Comparison of ENCODE assay signal across 28 cellular contexts in genomic region chr15:61479601-61480000, GRCh38.
A peak's percentile ranks its signal among the peaks of the same experiment; 100 is the strongest.
DNase-seq lines count a peak whose midpoint lies in the region; ATAC-seq, FAIRE-seq and TF ChIP-seq lines count a peak whose summit lies in the region.
"Had no signal": no experiment of that assay in that cellular context is flagged by ENCODE, and none has a peak within 500 bp of the region (broad histone marks: within the 10 kb centered on the region; RNA-seq: fewer than 3 reads in every experiment).

No MANE protein-coding gene starts in this region.

- no peak overlapping the region for H3K4me2 ChIP-seq in PC-3 (ENCODE audit: low read length)
- H3K4me2 ChIP-seq: BLaER1 had no signal

- no peak overlapping the region for H3K27ac Mint-ChIP-seq in type B pancreatic cell
- H3K27ac Mint-ChIP-seq: activated CD8-positive, alpha-beta T cell treated with anti-CD3 and anti-CD28 coated beads, Interleukin-2, amount 10 ng/mL, durations not matched to agents 7 days and 5 days; T-helper 1 cell treated with Interleukin-12 subunit alpha and Interleukin-12 subunit beta and Interleukin-4 antibody, amounts not matched to agents 30 μg/mL and 1 μg/mL, for 36 hours had no signal

- no peaks in the 10 kb centered on the region for H3K79me2 ChIP-seq in PC-3 (ENCODE audit: low read length)

- H3K27me3 Mint-ChIP-seq in type B pancreatic cell, result peaks cover 19% of the 10 kb centered on the region

- H3K27me3 ChIP-seq in PC-3 (ENCODE audit: low read length), result peaks cover 7% of the 10 kb centered on the region; the same call in 1 of the 2 replicates
- no peaks in the 10 kb centered on the region for H3K27me3 ChIP-seq in bronchial epithelial cell (ENCODE audit: control insufficient read depth, insufficient read depth, low read length)
- H3K27me3 ChIP-seq: BLaER1, SJSA1 had no signal

- H4K20me1 ChIP-seq in PC-3 (ENCODE audit: low read length), result no peaks in the 10 kb centered on the region
- H4K20me1 ChIP-seq: BLaER1 had no signal

- no peaks in the 10 kb centered on the region for H3K36me3 Mint-ChIP-seq in type B pancreatic cell

- FAIRE-seq in bronchial epithelial cell (lab: Jason Lieb, UNC), result no peak
- FAIRE-seq: GM12891, small intestine had no signal

- TF ChIP-seq CTCF in PC-3 (conservative IDR thresholded peaks at IDR 0.05; ENCODE audit: low read depth, low read length), result no peak
- TF ChIP-seq CTCF in bronchial epithelial cell (IDR thresholded peaks at IDR 0.05; ENCODE audit: insufficient read depth, low read length, severe bottlenecking), result no peak
- no peak for TF ChIP-seq CTCF in type B pancreatic cell (conservative IDR thresholded peaks at IDR 0.05)

- no peak for ATAC-seq in PC-3
- ATAC-seq: activated CD8-positive, alpha-beta T cell treated with anti-CD3 and anti-CD28 coated beads, Interleukin-2, amount 10 ng/mL, durations not matched to agents 7 days and 5 days; Panc1; upper lobe of right lung had no signal

- peaks cover 6% of the 10 kb centered on the region for H3K4me1 Mint-ChIP-seq in type B pancreatic cell (ENCODE audit: unreplicated experiment)

- H3K4me3 ChIP-seq in PC-3 (ENCODE audit: low read length), result no peak overlapping the region
- H3K4me3 ChIP-seq in bronchial epithelial cell (ENCODE audit: low read depth, low read length), result no peak overlapping the region
- H3K4me3 ChIP-seq: BLaER1, coronary artery, HAP-1, heart right ventricle, SJSA1, upper lobe of right lung had no signal

- no peak overlapping the region for H3K27ac ChIP-seq in PC-3 (ENCODE audit: low read length)
- H3K27ac ChIP-seq: BLaER1, coronary artery, SJSA1, upper lobe of right lung had no signal

- DNase-seq in Caki2 (ENCODE audit: low read depth) (peak; percentile 22), PC-3 (peak; percentile 58), bronchial epithelial cell (ENCODE audit: low read depth) (peak; percentile 42), kidney tubule cell (ENCODE audit: low spot score) (peak; percentile 40), type B pancreatic cell (ENCODE audit: extremely low spot score, unreplicated experiment) (no peak), SKM-1 (lab: John Stamatoyannopoulos, UW; ENCODE audit: unreplicated experiment) (no peak), KBM-7 (no peak)
- DNase-seq in effector CD8-positive, alpha-beta T cell (lab: John Stamatoyannopoulos, UW), result no peak
- DNase-seq: activated CD8-positive, alpha-beta T cell treated with anti-CD3 and anti-CD28 coated beads, Interleukin-2, amount 10 ng/mL, durations not matched to agents 7 days and 5 days; activated gamma-delta T cell; activated T-cell treated with anti-CD3 and anti-CD28 coated beads for 4 hours; DMS79; heart right ventricle; MV-4-11; NCI-H1694; NCI-H2171 treated with DMSO at 0.1 percent for 48 hours; NK-92 treated with Interleukin-12 subunit alpha and Interleukin-12 subunit beta, amount 100 ng/mL, for 24 hours; nucleus accumbens; small intestine; substantia nigra; upper lobe of right lung had no signal

- no peaks in the 10 kb centered on the region for H3F3A ChIP-seq in PC-3 (ENCODE audit: low read length, unreplicated experiment)

- H3K9me2 ChIP-seq in PC-3 (replicated peaks; ENCODE audit: low read length), result no peaks in the 10 kb centered on the region

- H3K36me3 ChIP-seq in PC-3 (ENCODE audit: low read depth, low read length) (no peaks in the 10 kb centered on the region), bronchial epithelial cell (ENCODE audit: control insufficient read depth, insufficient read depth, low read length) (no peaks in the 10 kb centered on the region)
- H3K36me3 ChIP-seq: BLaER1, HAP-1, heart right ventricle, SJSA1, upper lobe of right lung had no signal

- POLR2A ChIA-PET in PC-3 (lab: Charles Lee; ENCODE audit: unreplicated experiment), result interaction anchor here (0.6 kb wide), 1 partner anchor 1187 kb away, joined by 3 read pairs; no protein-coding TSS in a partner anchor

- no TSS peak for BruUV-seq in PC-3 (replicated peaks; lab: Mats Ljungman, UMichigan)

- H3K9me3 Mint-ChIP-seq in type B pancreatic cell, result no peaks in the 10 kb centered on the region
- H3K9me3 Mint-ChIP-seq: T-helper 1 cell treated with Interleukin-12 subunit alpha and Interleukin-12 subunit beta and Interleukin-4 antibody, amounts not matched to agents 30 μg/mL and 1 μg/mL, for 36 hours had no signal

- no peak overlapping the region for H3K9ac ChIP-seq in PC-3 (ENCODE audit: low read length)
- H3K9ac ChIP-seq: BLaER1 had no signal

- in situ Hi-C loops in Caki2 (cut with HindIII; ENCODE audit: low pct_unique_long_range_greater_than_20kb, low sequenced_read_pairs), result no loop called here
- in situ Hi-C loops in KBM-7 (cut with MboI; ENCODE audit: low pct_unique_long_range_greater_than_20kb, low sequenced_read_pairs), result no loop called here

- H3K4me3 Mint-ChIP-seq in type B pancreatic cell, result no peak overlapping the region
- H3K4me3 Mint-ChIP-seq: activated CD8-positive, alpha-beta T cell treated with anti-CD3 and anti-CD28 coated beads, Interleukin-2, amount 10 ng/mL, durations not matched to agents 7 days and 5 days; T-helper 1 cell treated with Interleukin-12 subunit alpha and Interleukin-12 subunit beta and Interleukin-4 antibody, amounts not matched to agents 30 μg/mL and 1 μg/mL, for 36 hours had no signal

- intact Hi-C loops in PC-3 (cut with micrococcal nuclease), result no loop called here

- no peak overlapping the region for H2AFZ ChIP-seq in PC-3 (ENCODE audit: low read length)

- CTCF ChIA-PET in PC-3 (lab: Charles Lee), result no interaction called here

- H3K9me3 ChIP-seq in PC-3 (ENCODE audit: low read length), result no peaks in the 10 kb centered on the region
- H3K9me3 ChIP-seq: BLaER1, heart right ventricle, SJSA1, upper lobe of right lung had no signal

- no peaks in the 10 kb centered on the region for H3K4me1 ChIP-seq in PC-3 (ENCODE audit: insufficient read depth, low read length)
- H3K4me1 ChIP-seq: HAP-1, heart right ventricle, SJSA1, upper lobe of right lung had no signal

Comparison
In these comparisons a context has a peak if more than half of its experiments do, and no peak if none do; other contexts are left out.
1. DNase-seq: peak in Caki2 (single experiment), PC-3 (single experiment), bronchial epithelial cell (single experiment) and kidney tubule cell (single experiment); none in type B pancreatic cell (single experiment), effector CD8-positive, alpha-beta T cell (single experiment), SKM-1 (single experiment) and KBM-7 (single experiment).